25 cellular contexts compared by ENCODE assay signal in genomic region chr4:184402239-184402638, GRCh38.
A peak's percentile ranks its signal among the peaks of the same experiment; 100 is the strongest.
DNase-seq lines count a peak whose midpoint lies in the region; ATAC-seq lines count a peak whose summit lies in the region.
"Had no signal": no experiment of that assay in that cellular context is flagged by ENCODE, and none has a peak within 500 bp of the region (broad histone marks: within the 10 kb centered on the region; RNA-seq: fewer than 3 reads in every experiment).

No MANE protein-coding gene starts in this region.

- H3K4me1 ChIP-seq in iPS-20b (ENCODE audit: insufficient read depth, low read length) = peaks cover 31% of the 10 kb centered on the region
- H3K4me1 ChIP-seq: SJCRH30 had no signal

- CTCF ChIA-PET in activated naive CD4-positive, alpha-beta T cell treated with anti-CD3 and anti-CD28 coated beads, Interleukin-2, amount 10 ng/mL, durations not matched to agents 7 days and 5 days (lab: Charles Lee) = no interaction called here
- CTCF ChIA-PET in activated naive CD4-positive, alpha-beta T cell treated with anti-CD3 and anti-CD28 coated beads for 36 hours (lab: Charles Lee) = no interaction called here

- DNase-seq in activated naive CD4-positive, alpha-beta T cell treated with anti-CD3 and anti-CD28 coated beads, Interleukin-2, amount 10 ng/mL, durations not matched to agents 7 days and 5 days = no peak
- DNase-seq in activated naive CD4-positive, alpha-beta T cell treated with anti-CD3 and anti-CD28 coated beads for 36 hours = no peak
- no peak for DNase-seq in activated naive CD8-positive, alpha-beta T cell treated with anti-CD3 and anti-CD28 coated beads for 36 hours
- DNase-seq in stimulated activated CD4-positive, alpha-beta T cell treated with anti-CD3 and anti-CD28 coated beads, Interleukin-1b, Interleukin-23, amount 100 ng/mL, for 48 hours = no peak
- DNase-seq: activated CD4-positive, CD25-positive, alpha-beta regulatory T cell; activated CD8-positive, alpha-beta memory T cell treated with anti-CD3 and anti-CD28 coated beads for 24 hours; activated naive CD8-positive, alpha-beta T cell treated with anti-CD3 and anti-CD28 coated beads, Interleukin-2, amount 10 ng/mL, durations not matched to agents 7 days and 5 days; activated T-cell treated with anti-CD3 and anti-CD28 coated beads, Interleukin-2, amount 50 U/mL, for 48 hours; DMS153; erythroblast; HCEC 1CT; left lung; mucosa of descending colon; NCI-H226; PC-3; sigmoid colon; SJCRH30 had no signal

- peaks cover 27% of the 10 kb centered on the region for H3K36me3 ChIP-seq in iPS-20b (ENCODE audit: insufficient read depth, low read depth, low read length)
- H3K36me3 ChIP-seq: SJCRH30 had no signal

- no peaks in the 10 kb centered on the region for H3K9me3 Mint-ChIP-seq in activated naive CD4-positive, alpha-beta T cell treated with anti-CD3 and anti-CD28 coated beads, Interleukin-2, amount 10 ng/mL, durations not matched to agents 7 days and 5 days
- no peaks in the 10 kb centered on the region for H3K9me3 Mint-ChIP-seq in activated naive CD4-positive, alpha-beta T cell treated with anti-CD3 and anti-CD28 coated beads for 36 hours
- no peaks in the 10 kb centered on the region for H3K9me3 Mint-ChIP-seq in activated naive CD8-positive, alpha-beta T cell treated with anti-CD3 and anti-CD28 coated beads for 36 hours
- no peaks in the 10 kb centered on the region for H3K9me3 Mint-ChIP-seq in stimulated activated memory B cell treated with anti-CD40 and anti-IgM and Interleukin-4, amounts not matched to agents 10 μg/mL and 1 μg/mL and 100 μg/mL, for 72 hours
- H3K9me3 Mint-ChIP-seq: activated naive CD8-positive, alpha-beta T cell treated with anti-CD3 and anti-CD28 coated beads, Interleukin-2, amount 10 ng/mL, durations not matched to agents 7 days and 5 days; T-helper 1 cell treated with Interleukin-12 subunit alpha and Interleukin-12 subunit beta and Interleukin-4 antibody, amounts not matched to agents 30 μg/mL and 1 μg/mL, for 36 hours had no signal

- H3K4me3 ChIP-seq in iPS-20b (ENCODE audit: low read length) = peak overlapping the region; percentile 34; the same call in 1 of the 2 replicates
- H3K4me3 ChIP-seq: gastroesophageal sphincter, GM12878, left lung, mucosa of descending colon, sigmoid colon, SJCRH30 had no signal

- no peaks in the 10 kb centered on the region for H3K27me3 Mint-ChIP-seq in activated naive CD4-positive, alpha-beta T cell treated with anti-CD3 and anti-CD28 coated beads, Interleukin-2, amount 10 ng/mL, durations not matched to agents 7 days and 5 days
- no peaks in the 10 kb centered on the region for H3K27me3 Mint-ChIP-seq in activated naive CD4-positive, alpha-beta T cell treated with anti-CD3 and anti-CD28 coated beads for 36 hours (ENCODE audit: low read depth)
- no peaks in the 10 kb centered on the region for H3K27me3 Mint-ChIP-seq in activated naive CD8-positive, alpha-beta T cell treated with anti-CD3 and anti-CD28 coated beads for 36 hours
- no peaks in the 10 kb centered on the region for H3K27me3 Mint-ChIP-seq in stimulated activated memory B cell treated with anti-CD40 and anti-IgM and Interleukin-4, amounts not matched to agents 10 μg/mL and 1 μg/mL and 100 μg/mL, for 72 hours
- H3K27me3 Mint-ChIP-seq: activated naive CD8-positive, alpha-beta T cell treated with anti-CD3 and anti-CD28 coated beads, Interleukin-2, amount 10 ng/mL, durations not matched to agents 7 days and 5 days had no signal

- peak overlapping the region; percentile 63; the same call in 1 of the 2 replicates for H3K9ac ChIP-seq in iPS-20b (ENCODE audit: low read depth, low read length)

- intact Hi-C loops in activated naive CD4-positive, alpha-beta T cell treated with anti-CD3 and anti-CD28 coated beads for 36 hours (cut with micrococcal nuclease) = no loop called here

- H3K9me3 ChIP-seq in iPS-20b (ENCODE audit: insufficient read depth, low read depth, low read length) = no peaks in the 10 kb centered on the region
- H3K9me3 ChIP-seq: gastroesophageal sphincter, left lung, mucosa of descending colon, sigmoid colon, SJCRH30 had no signal

- peaks cover 87% of the 10 kb centered on the region for H3K36me3 Mint-ChIP-seq in activated naive CD4-positive, alpha-beta T cell treated with anti-CD3 and anti-CD28 coated beads, Interleukin-2, amount 10 ng/mL, durations not matched to agents 7 days and 5 days
- peaks cover 25% of the 10 kb centered on the region for H3K36me3 Mint-ChIP-seq in activated naive CD4-positive, alpha-beta T cell treated with anti-CD3 and anti-CD28 coated beads for 36 hours (ENCODE audit: low read depth)
- H3K36me3 Mint-ChIP-seq in activated naive CD8-positive, alpha-beta T cell treated with anti-CD3 and anti-CD28 coated beads for 36 hours = peaks cover 38% of the 10 kb centered on the region
- peaks cover 84% of the 10 kb centered on the region for H3K36me3 Mint-ChIP-seq in stimulated activated memory B cell treated with anti-CD40 and anti-IgM and Interleukin-4, amounts not matched to agents 10 μg/mL and 1 μg/mL and 100 μg/mL, for 72 hours

- H3K4me3 Mint-ChIP-seq in activated naive CD4-positive, alpha-beta T cell treated with anti-CD3 and anti-CD28 coated beads, Interleukin-2, amount 10 ng/mL, durations not matched to agents 7 days and 5 days = no peak overlapping the region
- no peak overlapping the region for H3K4me3 Mint-ChIP-seq in activated naive CD4-positive, alpha-beta T cell treated with anti-CD3 and anti-CD28 coated beads for 36 hours
- no peak overlapping the region for H3K4me3 Mint-ChIP-seq in activated naive CD8-positive, alpha-beta T cell treated with anti-CD3 and anti-CD28 coated beads for 36 hours
- H3K4me3 Mint-ChIP-seq in stimulated activated memory B cell treated with anti-CD40 and anti-IgM and Interleukin-4, amounts not matched to agents 10 μg/mL and 1 μg/mL and 100 μg/mL, for 72 hours = peak overlapping the region; percentile 16
- H3K4me3 Mint-ChIP-seq: activated naive CD8-positive, alpha-beta T cell treated with anti-CD3 and anti-CD28 coated beads, Interleukin-2, amount 10 ng/mL, durations not matched to agents 7 days and 5 days; T-helper 1 cell treated with Interleukin-12 subunit alpha and Interleukin-12 subunit beta and Interleukin-4 antibody, amounts not matched to agents 30 μg/mL and 1 μg/mL, for 36 hours had no signal

- H3K27ac ChIP-seq in iPS-20b (ENCODE audit: low read length) = peak overlapping the region; percentile 80
- H3K27ac ChIP-seq: C4-2B, gastroesophageal sphincter, sigmoid colon, SJCRH30 had no signal

- H3K4me1 Mint-ChIP-seq in activated naive CD4-positive, alpha-beta T cell treated with anti-CD3 and anti-CD28 coated beads, Interleukin-2, amount 10 ng/mL, durations not matched to agents 7 days and 5 days = peaks cover 15% of the 10 kb centered on the region
- peaks cover 16% of the 10 kb centered on the region for H3K4me1 Mint-ChIP-seq in activated naive CD4-positive, alpha-beta T cell treated with anti-CD3 and anti-CD28 coated beads for 36 hours (ENCODE audit: low read depth)
- peaks cover 33% of the 10 kb centered on the region for H3K4me1 Mint-ChIP-seq in activated naive CD8-positive, alpha-beta T cell treated with anti-CD3 and anti-CD28 coated beads for 36 hours
- H3K4me1 Mint-ChIP-seq in stimulated activated memory B cell treated with anti-CD40 and anti-IgM and Interleukin-4, amounts not matched to agents 10 μg/mL and 1 μg/mL and 100 μg/mL, for 72 hours = peaks cover 52% of the 10 kb centered on the region

- ATAC-seq in stimulated activated memory B cell treated with anti-CD40 and anti-IgM and Interleukin-4, amounts not matched to agents 10 μg/mL and 1 μg/mL and 100 μg/mL, for 72 hours = no peak
- ATAC-seq in HG02981 (IDR thresholded peaks at IDR 0.05; ENCODE audit: unreplicated experiment) (no peak), GM19351 (IDR thresholded peaks at IDR 0.05; ENCODE audit: unreplicated experiment) (no peak)
- ATAC-seq: gastroesophageal sphincter, left lung, mucosa of descending colon, PC-3 had no signal

- peak overlapping the region; percentile 38 for H3K27ac Mint-ChIP-seq in activated naive CD4-positive, alpha-beta T cell treated with anti-CD3 and anti-CD28 coated beads, Interleukin-2, amount 10 ng/mL, durations not matched to agents 7 days and 5 days
- no peak overlapping the region for H3K27ac Mint-ChIP-seq in activated naive CD4-positive, alpha-beta T cell treated with anti-CD3 and anti-CD28 coated beads for 36 hours
- peak overlapping the region; percentile 31 for H3K27ac Mint-ChIP-seq in activated naive CD8-positive, alpha-beta T cell treated with anti-CD3 and anti-CD28 coated beads for 36 hours
- peak overlapping the region; percentile 68 for H3K27ac Mint-ChIP-seq in stimulated activated memory B cell treated with anti-CD40 and anti-IgM and Interleukin-4, amounts not matched to agents 10 μg/mL and 1 μg/mL and 100 μg/mL, for 72 hours
- H3K27ac Mint-ChIP-seq: T-helper 1 cell treated with Interleukin-12 subunit alpha and Interleukin-12 subunit beta and Interleukin-4 antibody, amounts not matched to agents 30 μg/mL and 1 μg/mL, for 36 hours had no signal

- no peaks in the 10 kb centered on the region for H3K27me3 ChIP-seq in iPS-20b (ENCODE audit: insufficient read depth, low read length)
- H3K27me3 ChIP-seq: gastroesophageal sphincter, left lung, sigmoid colon, SJCRH30 had no signal
